Comparison of ENCODE assay signal across 1 cellular context in the genomic region with DNA sequence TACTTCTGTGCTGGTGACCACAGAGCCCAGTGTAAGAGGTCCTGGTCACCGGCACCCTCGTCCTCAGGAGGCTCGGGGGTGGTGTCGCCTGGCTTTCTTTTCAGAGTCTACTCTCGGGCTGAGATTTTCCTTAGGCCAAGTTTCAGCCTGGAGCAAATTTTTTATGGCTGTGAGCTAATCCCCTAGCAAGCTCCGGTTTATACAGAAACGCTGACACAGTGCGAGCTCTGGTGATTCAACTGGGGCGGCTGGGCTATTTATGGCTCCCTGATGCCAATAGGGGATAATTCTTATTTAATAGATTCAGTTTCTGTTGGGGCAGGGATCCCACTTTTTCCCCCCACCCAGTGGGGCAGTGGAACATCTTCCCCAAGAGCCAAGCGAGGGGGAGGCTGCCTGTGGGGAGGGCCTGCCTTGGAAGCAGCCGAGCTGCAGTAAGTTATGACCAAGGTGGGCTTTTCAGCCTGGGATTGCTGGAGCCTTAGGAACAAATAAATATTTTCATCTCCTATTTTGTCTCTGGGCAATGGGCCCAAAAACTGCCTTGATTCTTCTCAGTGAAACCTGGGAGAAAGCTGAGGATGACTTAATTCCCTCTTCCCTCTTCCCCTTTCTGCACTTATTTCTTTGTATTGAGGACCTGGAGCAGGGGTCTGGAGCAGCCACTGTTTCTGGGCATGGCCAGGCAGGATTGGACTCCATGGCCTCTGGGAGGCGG.
TF ChIP-seq lines count a peak whose summit lies in the region.

No MANE protein-coding gene starts in this region.

TF ChIP-seq in WTC11, 78 proteins besides CTCF, POLR2A, EP300 and RAD21 (continued from another document):
- TF ChIP-seq, protein P1, sequence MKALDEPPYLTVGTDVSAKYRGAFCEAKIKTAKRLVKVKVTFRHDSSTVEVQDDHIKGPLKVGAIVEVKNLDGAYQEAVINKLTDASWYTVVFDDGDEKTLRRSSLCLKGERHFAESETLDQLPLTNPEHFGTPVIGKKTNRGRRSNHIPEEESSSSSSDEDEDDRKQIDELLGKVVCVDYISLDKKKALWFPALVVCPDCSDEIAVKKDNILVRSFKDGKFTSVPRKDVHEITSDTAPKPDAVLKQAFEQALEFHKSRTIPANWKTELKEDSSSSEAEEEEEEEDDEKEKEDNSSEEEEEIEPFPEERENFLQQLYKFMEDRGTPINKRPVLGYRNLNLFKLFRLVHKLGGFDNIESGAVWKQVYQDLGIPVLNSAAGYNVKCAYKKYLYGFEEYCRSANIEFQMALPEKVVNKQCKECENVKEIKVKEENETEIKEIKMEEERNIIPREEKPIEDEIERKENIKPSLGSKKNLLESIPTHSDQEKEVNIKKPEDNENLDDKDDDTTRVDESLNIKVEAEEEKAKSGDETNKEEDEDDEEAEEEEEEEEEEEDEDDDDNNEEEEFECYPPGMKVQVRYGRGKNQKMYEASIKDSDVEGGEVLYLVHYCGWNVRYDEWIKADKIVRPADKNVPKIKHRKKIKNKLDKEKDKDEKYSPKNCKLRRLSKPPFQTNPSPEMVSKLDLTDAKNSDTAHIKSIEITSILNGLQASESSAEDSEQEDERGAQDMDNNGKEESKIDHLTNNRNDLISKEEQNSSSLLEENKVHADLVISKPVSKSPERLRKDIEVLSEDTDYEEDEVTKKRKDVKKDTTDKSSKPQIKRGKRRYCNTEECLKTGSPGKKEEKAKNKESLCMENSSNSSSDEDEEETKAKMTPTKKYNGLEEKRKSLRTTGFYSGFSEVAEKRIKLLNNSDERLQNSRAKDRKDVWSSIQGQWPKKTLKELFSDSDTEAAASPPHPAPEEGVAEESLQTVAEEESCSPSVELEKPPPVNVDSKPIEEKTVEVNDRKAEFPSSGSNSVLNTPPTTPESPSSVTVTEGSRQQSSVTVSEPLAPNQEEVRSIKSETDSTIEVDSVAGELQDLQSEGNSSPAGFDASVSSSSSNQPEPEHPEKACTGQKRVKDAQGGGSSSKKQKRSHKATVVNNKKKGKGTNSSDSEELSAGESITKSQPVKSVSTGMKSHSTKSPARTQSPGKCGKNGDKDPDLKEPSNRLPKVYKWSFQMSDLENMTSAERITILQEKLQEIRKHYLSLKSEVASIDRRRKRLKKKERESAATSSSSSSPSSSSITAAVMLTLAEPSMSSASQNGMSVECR (CRISPR knock-in tag; IDR thresholded peaks at IDR 0.05; ENCODE audit: borderline replicate concordance): no peak
- TF ChIP-seq ATF6 (CRISPR knock-in tag; IDR thresholded peaks at IDR 0.05) (no peak), JAZF1 (CRISPR knock-in tag; IDR thresholded peaks at IDR 0.05) (no peak), NFYB (CRISPR knock-in tag; conservative IDR thresholded peaks at IDR 0.05; ENCODE audit: low read depth) (no peak)
- TF ChIP-seq, protein P2, sequence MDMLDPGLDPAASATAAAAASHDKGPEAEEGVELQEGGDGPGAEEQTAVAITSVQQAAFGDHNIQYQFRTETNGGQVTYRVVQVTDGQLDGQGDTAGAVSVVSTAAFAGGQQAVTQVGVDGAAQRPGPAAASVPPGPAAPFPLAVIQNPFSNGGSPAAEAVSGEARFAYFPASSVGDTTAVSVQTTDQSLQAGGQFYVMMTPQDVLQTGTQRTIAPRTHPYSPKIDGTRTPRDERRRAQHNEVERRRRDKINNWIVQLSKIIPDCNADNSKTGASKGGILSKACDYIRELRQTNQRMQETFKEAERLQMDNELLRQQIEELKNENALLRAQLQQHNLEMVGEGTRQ (CRISPR knock-in tag; IDR thresholded peaks at IDR 0.05): no peak
